ENCODE assay signal across 9 cellular contexts in genomic region chr14:35401422-35401729, GRCh38. TPM values are rescaled to one million over a fixed set of nuclear protein-coding genes. Genes with fewer than 3 reads are reported as not detected.
DNase-seq lines count a peak whose midpoint lies in the region; ATAC-seq and TF ChIP-seq lines count a peak whose summit lies in the region.
"Had no signal": no experiment of that assay in that cellular context is flagged by ENCODE, and none has a peak within 500 bp of the region (broad histone marks: within the 10 kb centered on the region; RNA-seq: fewer than 3 reads in every experiment).

No MANE protein-coding gene starts in this region.

- H3K27me3 ChIP-seq in GM23248 (replicated peaks; ENCODE audit: insufficient read depth), result no peaks in the 10 kb centered on the region
- H3K27me3 ChIP-seq in spleen (replicated peaks in 1 of 7), result no peaks in the 10 kb centered on the region

- no peak for ATAC-seq in GM21390 (IDR thresholded peaks at IDR 0.05; ENCODE audit: unreplicated experiment)

- no peak for TF ChIP-seq POLR2A in spleen (IDR thresholded peaks at IDR 0.05)

- peaks cover 10% of the 10 kb centered on the region for H4K20me1 ChIP-seq in GM23248 (ENCODE audit: insufficient read depth)

- peaks cover 32% of the 10 kb centered on the region for H3K36me3 ChIP-seq in GM23248 (ENCODE audit: low read depth)
- H3K36me3 ChIP-seq in spleen, result peaks cover 3 to 63% (median 39%) of the 10 kb centered on the region in 6 donors

- peaks cover 27% of the 10 kb centered on the region for H3K4me1 ChIP-seq in GM23248 (ENCODE audit: insufficient read depth)
- peaks cover 52 to 86% (median 74%) of the 10 kb centered on the region in 6 donors for H3K4me1 ChIP-seq in spleen

- no peaks in the 10 kb centered on the region for H3K9me2 ChIP-seq in GM23248 (ENCODE audit: insufficient read depth)

- H3K4me3 ChIP-seq in GM23248 (peak overlapping the region; percentile 93), spleen (peak overlapping the region; percentile 73 to 99 (median 95))

- H3K4me1 Mint-ChIP-seq in activated T-helper 2 cell treated with anti-CD3 and anti-CD28 coated beads, Interferon-gamma antibody, Interleukin-2, Interleukin-4, amounts not matched to agents 10 μg/mL and 5 μg/mL and 100 μg/mL, durations not matched to agents 14 hours and 24 hours and 36 hours (ENCODE audit: low read depth), result peaks cover 50% of the 10 kb centered on the region
- peaks cover 58% of the 10 kb centered on the region in 2 donors for H3K4me1 Mint-ChIP-seq in immature natural killer cell

- WGBS in GM23248 (ENCODE audit: low coverage in 1 of 2, low lambda C conversion rate in 2 of 2, missing lambda C conversion rate in 2 of 2), 2 experiments, result 72 to 73% methylated on average over 5 of the region's 5 CpGs
- WGBS in spleen, 5 donors, result 18 to 40% (median 25%) methylated on average over 5 of the region's 5 CpGs

- DNase-seq in GM23248 (no peak), immature natural killer cell (peak in 2 of 3 donors; percentile 45 to 48), spleen (no peak), NCI-H1092 treated with DMSO at 0.1 percent for 48 hours (lab: John Stamatoyannopoulos, UW) (no peak), cortex of kidney (lab: John Stamatoyannopoulos, UW) (no peak), AML-193 (lab: John Stamatoyannopoulos, UW) (no peak)
- DNase-seq in activated T-helper 2 cell treated with anti-CD3 and anti-CD28 coated beads, Interferon-gamma antibody, Interleukin-2, Interleukin-4, amounts not matched to agents 10 μg/mL and 5 μg/mL and 100 μg/mL, durations not matched to agents 14 hours and 24 hours and 36 hours (ENCODE audit: low spot score), result no peak
- DNase-seq: NCI-H510A treated with DMSO at 0.1 percent for 48 hours had no signal

- H3K9me3 ChIP-seq in GM23248 (ENCODE audit: low read depth) (no peaks in the 10 kb centered on the region), spleen (no peaks in the 10 kb centered on the region)

- peak overlapping the region; percentile 100 for H3K9ac ChIP-seq in GM23248

- peaks cover 49% of the 10 kb centered on the region for H3K36me3 Mint-ChIP-seq in activated T-helper 2 cell treated with anti-CD3 and anti-CD28 coated beads, Interferon-gamma antibody, Interleukin-2, Interleukin-4, amounts not matched to agents 10 μg/mL and 5 μg/mL and 100 μg/mL, durations not matched to agents 14 hours and 24 hours and 36 hours (ENCODE audit: low read depth)
- H3K36me3 Mint-ChIP-seq in immature natural killer cell, result peaks cover 27 to 47% (median 33%) of the 10 kb centered on the region in 3 donors

- H3K4me2 ChIP-seq in GM23248 (ENCODE audit: unreplicated experiment), result peak overlapping the region; percentile 93

- TF ChIP-seq CTCF in spleen (IDR thresholded peaks at IDR 0.05 in 8 of 11, conservative IDR thresholded peaks at IDR 0.05 in 3 of 11), result no peak

- intact Hi-C loops in activated T-helper 2 cell treated with anti-CD3 and anti-CD28 coated beads, Interferon-gamma antibody, Interleukin-2, Interleukin-4, amounts not matched to agents 10 μg/mL and 5 μg/mL and 100 μg/mL, durations not matched to agents 14 hours and 24 hours and 36 hours (cut with micrococcal nuclease), result loop anchor here (5.0 kb wide), 1 partner anchor 354 kb away; the partner anchor contains the start of gene FAM177A1
- intact Hi-C loops in spleen (cut with DNase I; ENCODE audit: low total_unique reads), result loop anchor here (10.0 kb wide), 1 partner anchor 67 kb away; no protein-coding TSS in a partner anchor

- H3K4me3 Mint-ChIP-seq in activated T-helper 2 cell treated with anti-CD3 and anti-CD28 coated beads, Interferon-gamma antibody, Interleukin-2, Interleukin-4, amounts not matched to agents 10 μg/mL and 5 μg/mL and 100 μg/mL, durations not matched to agents 14 hours and 24 hours and 36 hours (ENCODE audit: low read depth), result peak overlapping the region; percentile 99
- H3K4me3 Mint-ChIP-seq in immature natural killer cell, result peak overlapping the region; percentile 93 to 96 (median 93)

- no peaks in the 10 kb centered on the region for H3K9me3 Mint-ChIP-seq in activated T-helper 2 cell treated with anti-CD3 and anti-CD28 coated beads, Interferon-gamma antibody, Interleukin-2, Interleukin-4, amounts not matched to agents 10 μg/mL and 5 μg/mL and 100 μg/mL, durations not matched to agents 14 hours and 24 hours and 36 hours
- peaks cover 0 to 2% (median 0%) of the 10 kb centered on the region in 6 donors for H3K9me3 Mint-ChIP-seq in immature natural killer cell

- peaks cover 22% of the 10 kb centered on the region for H3K79me2 ChIP-seq in GM23248 (ENCODE audit: insufficient read depth)

- H3K27ac ChIP-seq in GM23248, result no peak overlapping the region
- peak overlapping the region; percentile 78 to 100 (median 99) for H3K27ac ChIP-seq in spleen

- in situ Hi-C loops in GM23248 (cut with MboI), result no loop called here

- H3K27me3 Mint-ChIP-seq in activated T-helper 2 cell treated with anti-CD3 and anti-CD28 coated beads, Interferon-gamma antibody, Interleukin-2, Interleukin-4, amounts not matched to agents 10 μg/mL and 5 μg/mL and 100 μg/mL, durations not matched to agents 14 hours and 24 hours and 36 hours (ENCODE audit: low read depth), result no peaks in the 10 kb centered on the region
- peaks cover 46 to 64% (median 58%) of the 10 kb centered on the region in 3 donors for H3K27me3 Mint-ChIP-seq in immature natural killer cell (ENCODE audit: low read depth in 3 of 3)

- peaks cover 51% of the 10 kb centered on the region for H3F3A ChIP-seq in GM23248 (ENCODE audit: insufficient read depth)

- no peak overlapping the region for H2AFZ ChIP-seq in GM23248

- H3K27ac Mint-ChIP-seq in activated T-helper 2 cell treated with anti-CD3 and anti-CD28 coated beads, Interferon-gamma antibody, Interleukin-2, Interleukin-4, amounts not matched to agents 10 μg/mL and 5 μg/mL and 100 μg/mL, durations not matched to agents 14 hours and 24 hours and 36 hours, result peak overlapping the region; percentile 97
- peak overlapping the region; percentile 96 to 99 (median 99) for H3K27ac Mint-ChIP-seq in immature natural killer cell

RNA-seq across cellular contexts. Expression of gene NFKBIA, which starts 3.2 kb away (rescaled TPM):
- 46.5 and 60.4 TPM in 2 replicates for total RNA-seq in GM23248 (2014; rRNA removed; shearing (Covaris generic))
- polyA plus RNA-seq in GM23248 (2016; fragmentation: Nextera tagmentation; extraction: Ambion mirVana) (39.8 and 40.2 TPM in 2 replicates), immature natural killer cell (100 to 1,000 TPM; 339 to 579 (median 435) TPM), spleen (100 to 1,000 TPM; 107 to 225 (median 149) TPM)
- 386 and 390 TPM in 2 replicates for total RNA-seq in activated T-helper 2 cell treated with anti-CD3 and anti-CD28 coated beads, Interferon-gamma antibody, Interleukin-2, Interleukin-4, amounts not matched to agents 10 μg/mL and 5 μg/mL and 100 μg/mL, durations not matched to agents 14 hours and 24 hours and 36 hours
- total RNA-seq in spleen, result 100 to 1,000 TPM; 250 to 482 (median 319) TPM

Comparison
In these comparisons a context has a peak if more than half of its experiments do, and no peak if none do; other contexts are left out.
1. DNase-seq: peak in immature natural killer cell (2 of 3); none in GM23248 (single experiment), activated T-helper 2 cell treated with anti-CD3 and anti-CD28 coated beads, Interferon-gamma antibody, Interleukin-2, Interleukin-4, amounts not matched to agents 10 μg/mL and 5 μg/mL and 100 μg/mL, durations not matched to agents 14 hours and 24 hours and 36 hours (single experiment), spleen (single experiment), NCI-H1092 treated with DMSO at 0.1 percent for 48 hours (single experiment), cortex of kidney (single experiment) and AML-193 (0 of 2).